14 cellular contexts compared by ENCODE assay signal in genomic region chr6:133646021-133646682, GRCh38.
A peak's percentile ranks its signal among the peaks of the same experiment; 100 is the strongest.
DNase-seq lines count a peak whose midpoint lies in the region; ATAC-seq and TF ChIP-seq lines count a peak whose summit lies in the region.
"Had no signal": no experiment of that assay in that cellular context is flagged by ENCODE, and none has a peak within 500 bp of the region (broad histone marks: within the 10 kb centered on the region; RNA-seq: fewer than 3 reads in every experiment).

No MANE protein-coding gene starts in this region.

- no peaks in the 10 kb centered on the region for H3K36me3 Mint-ChIP-seq in WTC11
- no peaks in the 10 kb centered on the region for H3K36me3 Mint-ChIP-seq in CD4-positive, alpha-beta T cell (ENCODE audit: low read depth)
- no peaks in the 10 kb centered on the region for H3K36me3 Mint-ChIP-seq in activated naive CD4-positive, alpha-beta T cell treated with anti-CD3 and anti-CD28 coated beads, Interleukin-2, amount 10 ng/mL, durations not matched to agents 7 days and 5 days
- H3K36me3 Mint-ChIP-seq: brain; stimulated activated memory B cell treated with anti-CD40 and anti-IgM and Interleukin-4, amounts not matched to agents 10 μg/mL and 1 μg/mL and 100 μg/mL, for 72 hours had no signal

- no peak overlapping the region for H3K4me3 Mint-ChIP-seq in WTC11
- no peak overlapping the region for H3K4me3 Mint-ChIP-seq in CD4-positive, alpha-beta T cell
- H3K4me3 Mint-ChIP-seq in activated naive CD4-positive, alpha-beta T cell treated with anti-CD3 and anti-CD28 coated beads, Interleukin-2, amount 10 ng/mL, durations not matched to agents 7 days and 5 days: no peak overlapping the region
- H3K4me3 Mint-ChIP-seq: brain; stimulated activated memory B cell treated with anti-CD40 and anti-IgM and Interleukin-4, amounts not matched to agents 10 μg/mL and 1 μg/mL and 100 μg/mL, for 72 hours had no signal

- intact Hi-C loops in CD4-positive, alpha-beta T cell (cut with DNase I, micrococcal nuclease): no loop called here

- ATAC-seq in WTC11: no peak
- ATAC-seq in CD4-positive, alpha-beta T cell (ENCODE audit: poor library complexity): no peak
- ATAC-seq: left lobe of liver; stimulated activated memory B cell treated with anti-CD40 and anti-IgM and Interleukin-4, amounts not matched to agents 10 μg/mL and 1 μg/mL and 100 μg/mL, for 72 hours had no signal

- H3K4me3 ChIP-seq in AG10803 (ENCODE audit: low read length): no peak overlapping the region
- H3K4me3 ChIP-seq in cardiac fibroblast (replicated peaks in 1 of 2; ENCODE audit: low read depth in 2 of 2, low read length in 2 of 2): no peak overlapping the region

- peaks cover 12% of the 10 kb centered on the region for H3K4me1 Mint-ChIP-seq in WTC11
- no peaks in the 10 kb centered on the region for H3K4me1 Mint-ChIP-seq in CD4-positive, alpha-beta T cell (ENCODE audit: low read depth)
- no peaks in the 10 kb centered on the region for H3K4me1 Mint-ChIP-seq in activated naive CD4-positive, alpha-beta T cell treated with anti-CD3 and anti-CD28 coated beads, Interleukin-2, amount 10 ng/mL, durations not matched to agents 7 days and 5 days
- H3K4me1 Mint-ChIP-seq: stimulated activated memory B cell treated with anti-CD40 and anti-IgM and Interleukin-4, amounts not matched to agents 10 μg/mL and 1 μg/mL and 100 μg/mL, for 72 hours had no signal

- H3K27ac ChIP-seq in CD4-positive, alpha-beta T cell (ENCODE audit: low read depth, low read length): no peak overlapping the region

- no peaks in the 10 kb centered on the region for H3K9me3 ChIP-seq in CD4-positive, alpha-beta T cell (ENCODE audit: control insufficient read depth, low read length)

- H3K27me3 Mint-ChIP-seq in WTC11 (ENCODE audit: low read depth): no peaks in the 10 kb centered on the region
- peaks cover 3% of the 10 kb centered on the region for H3K27me3 Mint-ChIP-seq in CD4-positive, alpha-beta T cell
- no peaks in the 10 kb centered on the region for H3K27me3 Mint-ChIP-seq in activated naive CD4-positive, alpha-beta T cell treated with anti-CD3 and anti-CD28 coated beads, Interleukin-2, amount 10 ng/mL, durations not matched to agents 7 days and 5 days
- H3K27me3 Mint-ChIP-seq: stimulated activated memory B cell treated with anti-CD40 and anti-IgM and Interleukin-4, amounts not matched to agents 10 μg/mL and 1 μg/mL and 100 μg/mL, for 72 hours had no signal

- H3K9me3 Mint-ChIP-seq in WTC11: no peaks in the 10 kb centered on the region
- no peaks in the 10 kb centered on the region for H3K9me3 Mint-ChIP-seq in CD4-positive, alpha-beta T cell
- no peaks in the 10 kb centered on the region for H3K9me3 Mint-ChIP-seq in activated naive CD4-positive, alpha-beta T cell treated with anti-CD3 and anti-CD28 coated beads, Interleukin-2, amount 10 ng/mL, durations not matched to agents 7 days and 5 days
- H3K9me3 Mint-ChIP-seq: stimulated activated memory B cell treated with anti-CD40 and anti-IgM and Interleukin-4, amounts not matched to agents 10 μg/mL and 1 μg/mL and 100 μg/mL, for 72 hours had no signal

- no peak overlapping the region for H3K27ac Mint-ChIP-seq in WTC11
- no peak overlapping the region for H3K27ac Mint-ChIP-seq in CD4-positive, alpha-beta T cell
- no peak overlapping the region for H3K27ac Mint-ChIP-seq in activated naive CD4-positive, alpha-beta T cell treated with anti-CD3 and anti-CD28 coated beads, Interleukin-2, amount 10 ng/mL, durations not matched to agents 7 days and 5 days
- H3K27ac Mint-ChIP-seq: stimulated activated memory B cell treated with anti-CD40 and anti-IgM and Interleukin-4, amounts not matched to agents 10 μg/mL and 1 μg/mL and 100 μg/mL, for 72 hours had no signal

- CTCF ChIA-PET in WTC11 (lab: Charles Lee): interaction anchor here (2.3 kb wide), 1 partner anchor 192 kb away, joined by 6 read pairs; no protein-coding TSS in a partner anchor
- CTCF ChIA-PET in CD4-positive, alpha-beta T cell (lab: Charles Lee): no interaction called here
- CTCF ChIA-PET in activated naive CD4-positive, alpha-beta T cell treated with anti-CD3 and anti-CD28 coated beads, Interleukin-2, amount 10 ng/mL, durations not matched to agents 7 days and 5 days (lab: Charles Lee): no interaction called here

- DNase-seq in AG10803 (ENCODE audit: low read depth) (peak; percentile 95), HT-29 (ENCODE audit: low spot score) (peak; percentile 20), cardiac fibroblast (ENCODE audit: low read depth in 2 of 2) (peak; percentile 58 to 86), medulla oblongata (ENCODE audit: extremely low spot score) (peak; percentile 13), WTC11 (ENCODE audit: low spot score) (no peak), SKM-1 treated with dmso at 0.1 percent for 144 hours (lab: John Stamatoyannopoulos, UW; ENCODE audit: unreplicated experiment) (no peak)
- no peak for DNase-seq in CD4-positive, alpha-beta T cell
- DNase-seq in activated naive CD4-positive, alpha-beta T cell treated with anti-CD3 and anti-CD28 coated beads, Interleukin-2, amount 10 ng/mL, durations not matched to agents 7 days and 5 days: no peak
- DNase-seq: activated T-cell treated with anti-CD3 and anti-CD28 coated beads, Interleukin-2, amount 50 U/mL, for 48 hours; COR-L47; NCI-H524 treated with DMSO at 0.1 percent for 48 hours had no signal

- POLR2A ChIA-PET in WTC11 (lab: Charles Lee): interaction anchor here (0.7 kb wide), 1 partner anchor 36 kb away, joined by 3 read pairs; no protein-coding TSS in a partner anchor
- POLR2A ChIA-PET in CD4-positive, alpha-beta T cell (lab: Charles Lee): no interaction called here

- TF ChIP-seq CTCF in AG10803 (conservative IDR thresholded peaks at IDR 0.05; ENCODE audit: low read length) (no peak), cardiac fibroblast (IDR thresholded peaks at IDR 0.05; ENCODE audit: low read depth, low read length) (no peak), WTC11 (IDR thresholded peaks at IDR 0.05) (no peak)
- TF ChIP-seq CTCF in CD4-positive, alpha-beta T cell (IDR thresholded peaks at IDR 0.05): no peak

- no peaks in the 10 kb centered on the region for H3K27me3 ChIP-seq in CD4-positive, alpha-beta T cell (ENCODE audit: control insufficient read depth, insufficient read depth, low read length)

TF ChIP-seq in WTC11, 78 proteins besides CTCF, POLR2A, EP300 and RAD21:
- TF ChIP-seq MXD4 (CRISPR knock-in tag; IDR thresholded peaks at IDR 0.05; ENCODE audit: borderline replicate concordance): no peak
- no peak for TF ChIP-seq USF2 (CRISPR knock-in tag; IDR thresholded peaks at IDR 0.05)
- no peak for TF ChIP-seq ZSCAN18 (CRISPR knock-in tag; IDR thresholded peaks at IDR 0.05)
- TF ChIP-seq MYBL2 (CRISPR knock-in tag; IDR thresholded peaks at IDR 0.05): no peak
- TF ChIP-seq E2F4 (CRISPR knock-in tag; IDR thresholded peaks at IDR 0.05; ENCODE audit: borderline replicate concordance, low read depth): no peak
- no peak for TF ChIP-seq ZNF416 (CRISPR knock-in tag; IDR thresholded peaks at IDR 0.05)
- no peak for TF ChIP-seq NR2C2 (CRISPR knock-in tag; IDR thresholded peaks at IDR 0.05)
- TF ChIP-seq TP53 (CRISPR knock-in tag; IDR thresholded peaks at IDR 0.05): no peak
- TF ChIP-seq SOX15 (CRISPR knock-in tag; IDR thresholded peaks at IDR 0.05): no peak
- TF ChIP-seq ZBTB21 (CRISPR knock-in tag; IDR thresholded peaks at IDR 0.05; ENCODE audit: borderline replicate concordance): no peak

Comparison
In these comparisons a context has a peak if more than half of its experiments do, and no peak if none do; other contexts are left out.
1. DNase-seq: peak in AG10803 (single experiment), HT-29 (single experiment), cardiac fibroblast (2 of 2) and medulla oblongata (single experiment); none in WTC11 (single experiment), SKM-1 treated with dmso at 0.1 percent for 144 hours (single experiment), CD4-positive, alpha-beta T cell (0 of 10) and activated naive CD4-positive, alpha-beta T cell treated with anti-CD3 and anti-CD28 coated beads, Interleukin-2, amount 10 ng/mL, durations not matched to agents 7 days and 5 days (single experiment).